ENCODE assay signal across 8 cellular contexts in genomic region chr2:219175928-219176817, GRCh38. TPM values are rescaled to one million over a fixed set of nuclear protein-coding genes. Genes with fewer than 3 reads are reported as not detected.
DNase-seq lines count a peak whose midpoint lies in the region; ATAC-seq and TF ChIP-seq lines count a peak whose summit lies in the region.

No MANE protein-coding gene starts in this region.

- H4K20me1 ChIP-seq in PC-3 (ENCODE audit: low read length): peaks cover 4% of the 10 kb centered on the region; the same call in 1 of the 2 replicates

- H3K27me3 ChIP-seq in PC-3 (ENCODE audit: low read length) (no peaks in the 10 kb centered on the region), iPS DF 6.9 (ENCODE audit: control insufficient read depth, insufficient read depth, low read length) (no peaks in the 10 kb centered on the region), sigmoid colon (no peaks in the 10 kb centered on the region)

- peak; percentile 10 for ATAC-seq in GM18858 (IDR thresholded peaks at IDR 0.05; ENCODE audit: unreplicated experiment)
- peak; percentile 12 for ATAC-seq in HG03060 (IDR thresholded peaks at IDR 0.05; ENCODE audit: low read depth, unreplicated experiment)
- peak; percentile 41 for ATAC-seq in PC-3

- intact Hi-C loops in PC-3 (cut with micrococcal nuclease): loop anchor here (1.0 to 5.0 kb wide), 2 partner anchors 16 to 121 kb away; partner anchors contain the start of gene NHEJ1
- intact Hi-C loops in sigmoid colon (cut with DNase I): loop anchor here (2.0 to 5.0 kb wide), 6 partner anchors 15 to 211 kb away; partner anchors contain the start of genes ABCB6, DNAJB2, DNPEP and NHEJ1

- TF ChIP-seq POLR2A in sigmoid colon (IDR thresholded peaks at IDR 0.05): no peak

- peaks cover 50% of the 10 kb centered on the region for H3K79me2 ChIP-seq in PC-3 (ENCODE audit: low read length)

- TF ChIP-seq EP300 in sigmoid colon (IDR thresholded peaks at IDR 0.05): no peak

- H3K4me3 ChIP-seq in PC-3 (ENCODE audit: low read length) (peak overlapping the region; percentile 83), iPS DF 6.9 (ENCODE audit: low read length) (peak overlapping the region; percentile 94), sigmoid colon (peak overlapping the region; percentile 64 to 97 (median 86))

- H3K4me2 ChIP-seq in PC-3 (ENCODE audit: low read length): peak overlapping the region; percentile 98

- H3K9me3 ChIP-seq in PC-3 (ENCODE audit: low read length): no peaks in the 10 kb centered on the region
- H3K9me3 ChIP-seq in iPS DF 6.9 (ENCODE audit: control insufficient read depth, insufficient read depth, low read length): no peaks in the 10 kb centered on the region
- no peaks in the 10 kb centered on the region for H3K9me3 ChIP-seq in sigmoid colon

- H3K36me3 ChIP-seq in PC-3 (ENCODE audit: low read depth, low read length) (peaks cover 22% of the 10 kb centered on the region; the same call in 1 of the 2 replicates), iPS DF 6.9 (ENCODE audit: control insufficient read depth, insufficient read depth, low read length) (peaks cover 11% of the 10 kb centered on the region), sigmoid colon (peaks cover 13 to 52% (median 34%) of the 10 kb centered on the region in 4 donors)

- peaks cover 5% of the 10 kb centered on the region for H3F3A ChIP-seq in PC-3 (ENCODE audit: low read length, unreplicated experiment)

- H3K27ac ChIP-seq in PC-3 (ENCODE audit: low read length) (peak overlapping the region; percentile 94), iPS DF 6.9 (ENCODE audit: low read length) (no peak overlapping the region), sigmoid colon (peak overlapping the region; percentile 91 to 99 (median 94))

- TSS peak; percentile 24 for BruUV-seq in PC-3 (replicated peaks; lab: Mats Ljungman, UMichigan)

- TF ChIP-seq CTCF in PC-3 (conservative IDR thresholded peaks at IDR 0.05; ENCODE audit: low read depth, low read length) (no peak; the same call in 1 of the 2 replicates), sigmoid colon (IDR thresholded peaks at IDR 0.05) (peak in 1 of 4 experiments; percentile 17)

- WGBS in iPS DF 6.9 (ENCODE audit: insufficient coverage, insufficient read length): no CpG with 5 or more reads among the region's 45 CpGs
- 2% methylated on average over 45 of the region's 45 CpGs for WGBS in sigmoid colon, 2 donors

- H3K4me1 ChIP-seq in PC-3 (ENCODE audit: insufficient read depth, low read length) (peaks cover 24% of the 10 kb centered on the region), iPS DF 6.9 (ENCODE audit: control insufficient read depth, insufficient read depth, low read length) (peaks cover 2% of the 10 kb centered on the region; the same call in 1 of the 2 replicates), sigmoid colon (peaks cover 2 to 43% (median 36%) of the 10 kb centered on the region in 4 donors)

- DNase-seq in AG08396 (ENCODE audit: low spot score) (peak; percentile 53), PC-3 (peak; percentile 26), astrocyte of the hippocampus (ENCODE audit: low read depth, low spot score) (peak; percentile 73), iPS DF 6.9 (ENCODE audit: low read depth, low spot score) (no peak), sigmoid colon (peak; percentile 83), NCI-H446 treated with DMSO at 0.1 percent for 48 hours (lab: John Stamatoyannopoulos, UW) (no peak)

- peak overlapping the region; percentile 93 for H2AFZ ChIP-seq in PC-3 (ENCODE audit: low read length)

- peak overlapping the region; percentile 87 for H3K9ac ChIP-seq in PC-3 (ENCODE audit: low read length)

- CTCF ChIA-PET in PC-3 (lab: Charles Lee): interaction anchor here (0.8 to 0.9 kb wide), 4 partner anchors 41 to 119 kb away, joined by 3 to 5 read pairs (median 4); no protein-coding TSS in a partner anchor

- POLR2A ChIA-PET in PC-3 (lab: Charles Lee; ENCODE audit: unreplicated experiment): interaction anchor here (0.6 kb wide), 2 partner anchors 42 to 117 kb away, joined by 3 to 4 read pairs; no protein-coding TSS in a partner anchor

- H3K9me2 ChIP-seq in PC-3 (replicated peaks; ENCODE audit: low read length): no peaks in the 10 kb centered on the region

RNA-seq across cellular contexts. Expression of gene CNPPD1, which starts 0.6 kb away (rescaled TPM):
- total RNA-seq in PC-3 (2014; rRNA removed) (38.2 and 44.0 TPM in 2 replicates), sigmoid colon (10 to 100 TPM; 24.1 to 38.5 (median 34.1) TPM)
- polyA plus RNA-seq in sigmoid colon: 10 to 100 TPM; 53.5 to 79.5 (median 59.4) TPM

RNA-seq across cellular contexts. Expression of gene RETREG2, which starts 1.9 kb away (rescaled TPM):
- 61.0 and 87.2 TPM in 2 replicates for total RNA-seq in PC-3 (2014; rRNA removed)
- total RNA-seq in sigmoid colon: 10 to 100 TPM; 37.3 to 48.2 (median 43.2) TPM
- 10 to 100 TPM; 36.6 to 81.3 (median 43.5) TPM for polyA plus RNA-seq in sigmoid colon

RNA-seq across cellular contexts. Expression of gene SLC23A3, which starts 6.3 kb away (rescaled TPM):
- total RNA-seq in PC-3 (2014; rRNA removed) (1.4 and 1.7 TPM in 2 replicates), sigmoid colon (1 to 10 TPM in 1 of 4 donors, under 1 TPM in 3; 0.14 to 3.9 (median 0.67) TPM)
- polyA plus RNA-seq in sigmoid colon: 1 to 10 TPM in 2 of 3 donors, under 1 TPM in 1; 0.60 to 6.5 (median 1.6) TPM

RNA-seq across cellular contexts. Expression of gene NHEJ1, which starts 15.6 kb away (rescaled TPM):
- 16.7 and 18.5 TPM in 2 replicates for total RNA-seq in PC-3 (2014; rRNA removed)
- 10 to 100 TPM; 15.1 to 22.5 (median 18.4) TPM for total RNA-seq in sigmoid colon
- 10 to 100 TPM; 23.6 to 60.1 (median 50.2) TPM for polyA plus RNA-seq in sigmoid colon

RNA-seq across cellular contexts. Expression of gene ZFAND2B, which starts 30.4 kb away (rescaled TPM):
- total RNA-seq in PC-3 (2014; rRNA removed): 47.5 and 49.5 TPM in 2 replicates
- total RNA-seq in sigmoid colon: 10 to 100 TPM; 26.9 to 55.8 (median 45.6) TPM
- polyA plus RNA-seq in sigmoid colon: 100 to 1,000 TPM in 1 of 3 donors, 10 to 100 TPM in 2; 52.4 to 103 (median 95.5) TPM

Comparison
In these comparisons a context has a peak if more than half of its experiments do, and no peak if none do; other contexts are left out.
1. DNase-seq: peak in AG08396 (single experiment), PC-3 (single experiment), astrocyte of the hippocampus (single experiment) and sigmoid colon (single experiment); none in iPS DF 6.9 (single experiment) and NCI-H446 treated with DMSO at 0.1 percent for 48 hours (single experiment).
2. Peak in every context shown above with its lines, with median percentiles within 50 percentile points of each other: ATAC-seq and H3K4me3 ChIP-seq.